Comparison of ENCODE assay signal across 36 cellular contexts in the genomic region with DNA sequence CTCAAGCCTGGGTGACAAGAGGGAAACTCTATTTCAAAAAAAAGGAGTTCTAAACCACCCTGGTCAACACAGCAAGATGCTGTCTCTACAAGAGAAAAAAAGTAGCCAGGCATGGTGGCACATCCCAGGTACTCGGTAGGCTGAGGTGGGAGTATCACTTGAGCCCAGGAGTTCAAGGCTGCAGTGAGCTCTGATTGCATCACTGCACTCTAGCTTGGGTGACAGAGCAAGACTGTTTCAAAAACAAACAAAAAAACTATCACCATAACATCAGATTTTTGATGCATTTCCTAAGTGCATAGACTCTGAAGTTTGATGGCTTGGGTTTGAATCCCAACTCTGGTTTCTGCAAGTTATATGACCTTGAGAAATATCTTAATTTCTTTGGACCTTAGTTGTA.
"Had no signal": no experiment of that assay in that cellular context is flagged by ENCODE, and none has a peak within 500 bp of the region (broad histone marks: within the 10 kb centered on the region; RNA-seq: fewer than 3 reads in every experiment).

No MANE protein-coding gene starts in this region.

- H3K27ac Mint-ChIP-seq: activated CD4-positive, alpha-beta memory T cell treated with anti-CD3 and anti-CD28 coated beads, Interleukin-2, amount 10 ng/mL, durations not matched to agents 7 days and 5 days; activated CD4-positive, alpha-beta T cell treated with anti-CD3 and anti-CD28 coated beads for 36 hours; activated CD4-positive, alpha-beta T cell treated with anti-CD3 and anti-CD28 coated beads, Interleukin-2, amount 10 ng/mL, durations not matched to agents 7 days and 5 days; activated naive CD4-positive, alpha-beta T cell treated with anti-CD3 and anti-CD28 coated beads for 36 hours; activated naive CD8-positive, alpha-beta T cell treated with anti-CD3 and anti-CD28 coated beads, Interleukin-2, amount 10 ng/mL, durations not matched to agents 7 days and 5 days; activated T-cell treated with anti-CD3 and anti-CD28 coated beads, Interleukin-2, amount 50 U/mL, for 72 hours; activated T-helper 1 cell treated with anti-CD3 and anti-CD28 coated beads, Interleukin-12 subunit alpha, Interleukin-12 subunit beta, Interleukin-2, Interleukin-4 antibody, amounts not matched to agents 30 ng/mL and 10 ng/mL and 1 ng/mL, durations not matched to agents 14 hours and 24 hours and 36 hours; T-cell; T-helper 17 cell; T-helper 2 cell treated with Interferon-gamma antibody and Interleukin-4, amounts not matched to agents 5 μg/mL and 100 μg/mL, for 36 hours had no signal

- H3K9me3 Mint-ChIP-seq: activated CD4-positive, alpha-beta memory T cell treated with anti-CD3 and anti-CD28 coated beads, Interleukin-2, amount 10 ng/mL, durations not matched to agents 7 days and 5 days; activated CD4-positive, alpha-beta T cell treated with anti-CD3 and anti-CD28 coated beads, Interleukin-2, amount 10 ng/mL, durations not matched to agents 7 days and 5 days; activated naive CD4-positive, alpha-beta T cell treated with anti-CD3 and anti-CD28 coated beads for 36 hours; activated naive CD4-positive, alpha-beta T cell treated with anti-CD3 and anti-CD28 coated beads, Interleukin-2, amount 50 U/mL, for 72 hours; activated naive CD8-positive, alpha-beta T cell treated with anti-CD3 and anti-CD28 coated beads, Interleukin-2, amount 10 ng/mL, durations not matched to agents 7 days and 5 days; activated T-cell treated with anti-CD3 and anti-CD28 coated beads, Interleukin-2, amount 50 U/mL, for 72 hours; activated T-helper 1 cell treated with anti-CD3 and anti-CD28 coated beads, Interleukin-12 subunit alpha, Interleukin-12 subunit beta, Interleukin-2, Interleukin-4 antibody, amounts not matched to agents 30 ng/mL and 10 ng/mL and 1 ng/mL, durations not matched to agents 14 hours and 24 hours and 36 hours; activated T-helper 17 cell treated with anti-CD3 and anti-CD28 coated beads, Interleukin-2, amount 50 U/mL, for 72 hours; brain; central memory CD8-positive, alpha-beta T cell; T-cell; T-helper 2 cell treated with Interferon-gamma antibody and Interleukin-4, amounts not matched to agents 5 μg/mL and 100 μg/mL, for 36 hours had no signal

- H3K9me3 ChIP-seq: adrenal gland, ascending aorta had no signal

- H3K27ac ChIP-seq: adrenal gland, ascending aorta, VCaP had no signal

- DNase-seq: activated CD4-positive, alpha-beta memory T cell treated with anti-CD3 and anti-CD28 coated beads, Interleukin-2, amount 10 ng/mL, durations not matched to agents 7 days and 5 days; activated CD4-positive, alpha-beta T cell treated with anti-CD3 and anti-CD28 coated beads for 1 hour; activated CD4-positive, alpha-beta T cell treated with anti-CD3 and anti-CD28 coated beads for 36 hours; activated CD4-positive, alpha-beta T cell treated with anti-CD3 and anti-CD28 coated beads for 48 hours; activated CD4-positive, alpha-beta T cell treated with anti-CD3 and anti-CD28 coated beads, Interleukin-2, amount 10 ng/mL, durations not matched to agents 7 days and 5 days; activated CD4-positive, alpha-beta T cell treated with anti-CD3 and anti-CD28 coated beads, Interleukin-2, amount 50 U/mL, for 48 hours; activated CD4-positive, CD25-positive, alpha-beta regulatory T cell; activated CD8-positive, alpha-beta memory T cell treated with anti-CD3 and anti-CD28 coated beads, Interleukin-2, amount 50 U/mL, for 4 hours; activated gamma-delta T cell treated with Interleukin-2 at 50 U/mL for 16 hours; activated naive CD4-positive, alpha-beta T cell; activated naive CD4-positive, alpha-beta T cell treated with anti-CD3 and anti-CD28 coated beads for 36 hours; activated naive CD4-positive, alpha-beta T cell treated with anti-CD3 and anti-CD28 coated beads, Interleukin-2, amount 50 U/mL, for 16 hours; activated naive CD8-positive, alpha-beta T cell treated with anti-CD3 and anti-CD28 coated beads, Interleukin-2, amount 10 ng/mL, durations not matched to agents 7 days and 5 days; activated T-cell treated with anti-CD3 and anti-CD28 coated beads for 4 hours; activated T-cell treated with anti-CD3 and anti-CD28 coated beads, Interleukin-2, amount 50 U/mL, for 1 hour; activated T-cell treated with anti-CD3 and anti-CD28 coated beads, Interleukin-2, amount 50 U/mL, for 72 hours; amygdala; anterior cingulate cortex; caudate nucleus; cerebellar nuclear complex; T-cell; T-helper 17 cell; T-helper 9 cell had no signal

- H3K4me3 Mint-ChIP-seq: activated CD4-positive, alpha-beta memory T cell treated with anti-CD3 and anti-CD28 coated beads, Interleukin-2, amount 10 ng/mL, durations not matched to agents 7 days and 5 days; activated CD4-positive, alpha-beta T cell treated with anti-CD3 and anti-CD28 coated beads for 36 hours; activated CD4-positive, alpha-beta T cell treated with anti-CD3 and anti-CD28 coated beads, Interleukin-2, amount 10 ng/mL, durations not matched to agents 7 days and 5 days; activated naive CD4-positive, alpha-beta T cell treated with anti-CD3 and anti-CD28 coated beads for 36 hours; activated naive CD8-positive, alpha-beta T cell treated with anti-CD3 and anti-CD28 coated beads, Interleukin-2, amount 10 ng/mL, durations not matched to agents 7 days and 5 days; activated T-cell treated with anti-CD3 and anti-CD28 coated beads, Interleukin-2, amount 50 U/mL, for 72 hours; activated T-helper 1 cell treated with anti-CD3 and anti-CD28 coated beads, Interleukin-12 subunit alpha, Interleukin-12 subunit beta, Interleukin-2, Interleukin-4 antibody, amounts not matched to agents 30 ng/mL and 10 ng/mL and 1 ng/mL, durations not matched to agents 14 hours and 24 hours and 36 hours; activated T-helper 17 cell treated with anti-CD3 and anti-CD28 coated beads, Interleukin-2, amount 50 U/mL, for 72 hours; brain; central memory CD8-positive, alpha-beta T cell; T-cell; T-helper 17 cell; T-helper 2 cell treated with Interferon-gamma antibody and Interleukin-4, amounts not matched to agents 5 μg/mL and 100 μg/mL, for 36 hours had no signal

- H3K27me3 ChIP-seq: adrenal gland, ascending aorta, cardiac muscle cell had no signal

- H3K4me3 ChIP-seq: adrenal gland, ascending aorta, cardiac muscle cell had no signal

- H3K27me3 Mint-ChIP-seq: activated CD4-positive, alpha-beta memory T cell treated with anti-CD3 and anti-CD28 coated beads, Interleukin-2, amount 10 ng/mL, durations not matched to agents 7 days and 5 days; activated CD4-positive, alpha-beta T cell treated with anti-CD3 and anti-CD28 coated beads for 36 hours; activated CD4-positive, alpha-beta T cell treated with anti-CD3 and anti-CD28 coated beads, Interleukin-2, amount 10 ng/mL, durations not matched to agents 7 days and 5 days; activated naive CD8-positive, alpha-beta T cell treated with anti-CD3 and anti-CD28 coated beads, Interleukin-2, amount 10 ng/mL, durations not matched to agents 7 days and 5 days; activated T-helper 17 cell treated with anti-CD3 and anti-CD28 coated beads, Interleukin-2, amount 50 U/mL, for 72 hours; brain; central memory CD8-positive, alpha-beta T cell; T-cell; T-helper 17 cell had no signal

- ATAC-seq: activated CD4-positive, alpha-beta T cell treated with anti-CD3 and anti-CD28 coated beads for 36 hours; activated CD4-positive, CD25-positive, alpha-beta regulatory T cell treated with anti-CD3 and anti-CD28 coated beads, Interleukin-2, amount 50 U/mL, for 24 hours; activated naive CD4-positive, alpha-beta T cell treated with anti-CD3 and anti-CD28 coated beads, Interleukin-2, amount 50 U/mL, for 72 hours; activated T-cell treated with anti-CD3 and anti-CD28 coated beads, Interleukin-2, amount 50 U/mL, for 72 hours; activated T-helper 17 cell treated with anti-CD3 and anti-CD28 coated beads, Interleukin-2, amount 50 U/mL, for 72 hours; T-cell; T-helper 17 cell had no signal

- FAIRE-seq: bronchial epithelial cell, TTC549 had no signal

- H3K4me1 ChIP-seq: ascending aorta had no signal
